Comparison of ENCODE assay signal across 1 cellular context in the genomic region with DNA sequence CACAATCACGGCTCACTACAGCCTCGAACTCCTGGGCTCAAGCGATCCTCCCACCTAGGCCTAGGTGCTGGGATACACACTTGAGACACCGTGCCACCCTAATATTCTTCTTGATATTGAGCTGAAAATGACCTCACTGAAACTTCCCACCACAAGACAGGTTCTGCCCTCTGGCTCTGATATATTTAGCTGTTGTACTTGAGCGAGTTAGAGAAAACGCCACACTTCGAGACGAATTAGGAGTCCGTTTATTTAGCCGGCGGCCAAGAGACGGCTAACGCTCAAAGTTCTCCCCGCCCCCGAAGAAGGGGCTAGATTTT.
TF ChIP-seq lines count a peak whose summit lies in the region.

No MANE protein-coding gene starts in this region.

TF ChIP-seq in GM23338, 12 proteins besides CTCF, POLR2A, EP300 and RAD21:
- TF ChIP-seq ZNF331 (CRISPR knock-in tag; IDR thresholded peaks at IDR 0.05; ENCODE audit: low read depth) (no peak), POLR2AphosphoS5 (IDR thresholded peaks at IDR 0.05; ENCODE audit: low read depth) (no peak), JUNB (IDR thresholded peaks at IDR 0.05; ENCODE audit: unreplicated experiment) (no peak), CREB1 (CRISPR knock-in tag; IDR thresholded peaks at IDR 0.05; ENCODE audit: low read depth) (no peak), STAT1 (IDR thresholded peaks at IDR 0.05; ENCODE audit: unreplicated experiment) (no peak), ZNF114 (CRISPR knock-in tag; IDR thresholded peaks at IDR 0.05) (no peak), EZH2phosphoT487 (IDR thresholded peaks at IDR 0.05; ENCODE audit: unreplicated experiment) (no peak), EZH2 (IDR thresholded peaks at IDR 0.05; ENCODE audit: low read depth, unreplicated experiment) (no peak), NANOG (IDR thresholded peaks at IDR 0.05; ENCODE audit: borderline replicate concordance) (no peak)
- TF ChIP-seq, protein P1, sequence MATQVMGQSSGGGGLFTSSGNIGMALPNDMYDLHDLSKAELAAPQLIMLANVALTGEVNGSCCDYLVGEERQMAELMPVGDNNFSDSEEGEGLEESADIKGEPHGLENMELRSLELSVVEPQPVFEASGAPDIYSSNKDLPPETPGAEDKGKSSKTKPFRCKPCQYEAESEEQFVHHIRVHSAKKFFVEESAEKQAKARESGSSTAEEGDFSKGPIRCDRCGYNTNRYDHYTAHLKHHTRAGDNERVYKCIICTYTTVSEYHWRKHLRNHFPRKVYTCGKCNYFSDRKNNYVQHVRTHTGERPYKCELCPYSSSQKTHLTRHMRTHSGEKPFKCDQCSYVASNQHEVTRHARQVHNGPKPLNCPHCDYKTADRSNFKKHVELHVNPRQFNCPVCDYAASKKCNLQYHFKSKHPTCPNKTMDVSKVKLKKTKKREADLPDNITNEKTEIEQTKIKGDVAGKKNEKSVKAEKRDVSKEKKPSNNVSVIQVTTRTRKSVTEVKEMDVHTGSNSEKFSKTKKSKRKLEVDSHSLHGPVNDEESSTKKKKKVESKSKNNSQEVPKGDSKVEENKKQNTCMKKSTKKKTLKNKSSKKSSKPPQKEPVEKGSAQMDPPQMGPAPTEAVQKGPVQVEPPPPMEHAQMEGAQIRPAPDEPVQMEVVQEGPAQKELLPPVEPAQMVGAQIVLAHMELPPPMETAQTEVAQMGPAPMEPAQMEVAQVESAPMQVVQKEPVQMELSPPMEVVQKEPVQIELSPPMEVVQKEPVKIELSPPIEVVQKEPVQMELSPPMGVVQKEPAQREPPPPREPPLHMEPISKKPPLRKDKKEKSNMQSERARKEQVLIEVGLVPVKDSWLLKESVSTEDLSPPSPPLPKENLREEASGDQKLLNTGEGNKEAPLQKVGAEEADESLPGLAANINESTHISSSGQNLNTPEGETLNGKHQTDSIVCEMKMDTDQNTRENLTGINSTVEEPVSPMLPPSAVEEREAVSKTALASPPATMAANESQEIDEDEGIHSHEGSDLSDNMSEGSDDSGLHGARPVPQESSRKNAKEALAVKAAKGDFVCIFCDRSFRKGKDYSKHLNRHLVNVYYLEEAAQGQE (IDR thresholded peaks at IDR 0.05; ENCODE audit: unreplicated experiment): no peak
- TF ChIP-seq, protein P2, sequence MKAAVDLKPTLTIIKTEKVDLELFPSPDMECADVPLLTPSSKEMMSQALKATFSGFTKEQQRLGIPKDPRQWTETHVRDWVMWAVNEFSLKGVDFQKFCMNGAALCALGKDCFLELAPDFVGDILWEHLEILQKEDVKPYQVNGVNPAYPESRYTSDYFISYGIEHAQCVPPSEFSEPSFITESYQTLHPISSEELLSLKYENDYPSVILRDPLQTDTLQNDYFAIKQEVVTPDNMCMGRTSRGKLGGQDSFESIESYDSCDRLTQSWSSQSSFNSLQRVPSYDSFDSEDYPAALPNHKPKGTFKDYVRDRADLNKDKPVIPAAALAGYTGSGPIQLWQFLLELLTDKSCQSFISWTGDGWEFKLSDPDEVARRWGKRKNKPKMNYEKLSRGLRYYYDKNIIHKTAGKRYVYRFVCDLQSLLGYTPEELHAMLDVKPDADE (IDR thresholded peaks at IDR 0.05): no peak
- TF ChIP-seq, protein P3, sequence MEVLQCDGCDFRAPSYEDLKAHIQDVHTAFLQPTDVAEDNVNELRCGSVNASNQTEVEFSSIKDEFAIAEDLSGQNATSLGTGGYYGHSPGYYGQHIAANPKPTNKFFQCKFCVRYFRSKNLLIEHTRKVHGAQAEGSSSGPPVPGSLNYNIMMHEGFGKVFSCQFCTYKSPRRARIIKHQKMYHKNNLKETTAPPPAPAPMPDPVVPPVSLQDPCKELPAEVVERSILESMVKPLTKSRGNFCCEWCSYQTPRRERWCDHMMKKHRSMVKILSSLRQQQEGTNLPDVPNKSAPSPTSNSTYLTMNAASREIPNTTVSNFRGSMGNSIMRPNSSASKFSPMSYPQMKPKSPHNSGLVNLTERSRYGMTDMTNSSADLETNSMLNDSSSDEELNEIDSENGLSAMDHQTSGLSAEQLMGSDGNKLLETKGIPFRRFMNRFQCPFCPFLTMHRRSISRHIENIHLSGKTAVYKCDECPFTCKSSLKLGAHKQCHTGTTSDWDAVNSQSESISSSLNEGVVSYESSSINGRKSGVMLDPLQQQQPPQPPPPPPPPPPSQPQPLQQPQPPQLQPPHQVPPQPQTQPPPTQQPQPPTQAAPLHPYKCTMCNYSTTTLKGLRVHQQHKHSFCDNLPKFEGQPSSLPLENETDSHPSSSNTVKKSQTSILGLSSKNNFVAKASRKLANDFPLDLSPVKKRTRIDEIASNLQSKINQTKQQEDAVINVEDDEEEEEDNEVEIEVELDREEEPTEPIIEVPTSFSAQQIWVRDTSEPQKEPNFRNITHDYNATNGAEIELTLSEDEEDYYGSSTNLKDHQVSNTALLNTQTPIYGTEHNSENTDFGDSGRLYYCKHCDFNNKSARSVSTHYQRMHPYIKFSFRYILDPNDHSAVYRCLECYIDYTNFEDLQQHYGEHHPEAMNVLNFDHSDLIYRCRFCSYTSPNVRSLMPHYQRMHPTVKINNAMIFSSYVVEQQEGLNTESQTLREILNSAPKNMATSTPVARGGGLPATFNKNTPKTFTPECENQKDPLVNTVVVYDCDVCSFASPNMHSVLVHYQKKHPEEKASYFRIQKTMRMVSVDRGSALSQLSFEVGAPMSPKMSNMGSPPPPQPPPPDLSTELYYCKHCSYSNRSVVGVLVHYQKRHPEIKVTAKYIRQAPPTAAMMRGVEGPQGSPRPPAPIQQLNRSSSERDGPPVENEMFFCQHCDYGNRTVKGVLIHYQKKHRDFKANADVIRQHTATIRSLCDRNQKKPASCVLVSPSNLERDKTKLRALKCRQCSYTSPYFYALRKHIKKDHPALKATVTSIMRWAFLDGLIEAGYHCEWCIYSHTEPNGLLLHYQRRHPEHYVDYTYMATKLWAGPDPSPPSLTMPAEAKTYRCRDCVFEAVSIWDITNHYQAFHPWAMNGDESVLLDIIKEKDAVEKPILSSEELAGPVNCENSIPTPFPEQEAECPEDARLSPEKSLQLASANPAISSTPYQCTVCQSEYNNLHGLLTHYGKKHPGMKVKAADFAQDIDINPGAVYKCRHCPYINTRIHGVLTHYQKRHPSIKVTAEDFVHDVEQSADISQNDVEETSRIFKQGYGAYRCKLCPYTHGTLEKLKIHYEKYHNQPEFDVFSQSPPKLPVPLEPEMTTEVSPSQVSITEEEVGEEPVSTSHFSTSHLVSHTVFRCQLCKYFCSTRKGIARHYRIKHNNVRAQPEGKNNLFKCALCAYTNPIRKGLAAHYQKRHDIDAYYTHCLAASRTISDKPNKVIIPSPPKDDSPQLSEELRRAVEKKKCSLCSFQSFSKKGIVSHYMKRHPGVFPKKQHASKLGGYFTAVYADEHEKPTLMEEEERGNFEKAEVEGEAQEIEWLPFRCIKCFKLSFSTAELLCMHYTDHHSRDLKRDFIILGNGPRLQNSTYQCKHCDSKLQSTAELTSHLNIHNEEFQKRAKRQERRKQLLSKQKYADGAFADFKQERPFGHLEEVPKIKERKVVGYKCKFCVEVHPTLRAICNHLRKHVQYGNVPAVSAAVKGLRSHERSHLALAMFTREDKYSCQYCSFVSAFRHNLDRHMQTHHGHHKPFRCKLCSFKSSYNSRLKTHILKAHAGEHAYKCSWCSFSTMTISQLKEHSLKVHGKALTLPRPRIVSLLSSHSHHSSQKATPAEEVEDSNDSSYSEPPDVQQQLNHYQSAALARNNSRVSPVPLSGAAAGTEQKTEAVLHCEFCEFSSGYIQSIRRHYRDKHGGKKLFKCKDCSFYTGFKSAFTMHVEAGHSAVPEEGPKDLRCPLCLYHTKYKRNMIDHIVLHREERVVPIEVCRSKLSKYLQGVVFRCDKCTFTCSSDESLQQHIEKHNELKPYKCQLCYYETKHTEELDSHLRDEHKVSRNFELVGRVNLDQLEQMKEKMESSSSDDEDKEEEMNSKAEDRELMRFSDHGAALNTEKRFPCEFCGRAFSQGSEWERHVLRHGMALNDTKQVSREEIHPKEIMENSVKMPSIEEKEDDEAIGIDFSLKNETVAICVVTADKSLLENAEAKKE (CRISPR knock-in tag; IDR thresholded peaks at IDR 0.05): no peak
